In the genomic region with DNA sequence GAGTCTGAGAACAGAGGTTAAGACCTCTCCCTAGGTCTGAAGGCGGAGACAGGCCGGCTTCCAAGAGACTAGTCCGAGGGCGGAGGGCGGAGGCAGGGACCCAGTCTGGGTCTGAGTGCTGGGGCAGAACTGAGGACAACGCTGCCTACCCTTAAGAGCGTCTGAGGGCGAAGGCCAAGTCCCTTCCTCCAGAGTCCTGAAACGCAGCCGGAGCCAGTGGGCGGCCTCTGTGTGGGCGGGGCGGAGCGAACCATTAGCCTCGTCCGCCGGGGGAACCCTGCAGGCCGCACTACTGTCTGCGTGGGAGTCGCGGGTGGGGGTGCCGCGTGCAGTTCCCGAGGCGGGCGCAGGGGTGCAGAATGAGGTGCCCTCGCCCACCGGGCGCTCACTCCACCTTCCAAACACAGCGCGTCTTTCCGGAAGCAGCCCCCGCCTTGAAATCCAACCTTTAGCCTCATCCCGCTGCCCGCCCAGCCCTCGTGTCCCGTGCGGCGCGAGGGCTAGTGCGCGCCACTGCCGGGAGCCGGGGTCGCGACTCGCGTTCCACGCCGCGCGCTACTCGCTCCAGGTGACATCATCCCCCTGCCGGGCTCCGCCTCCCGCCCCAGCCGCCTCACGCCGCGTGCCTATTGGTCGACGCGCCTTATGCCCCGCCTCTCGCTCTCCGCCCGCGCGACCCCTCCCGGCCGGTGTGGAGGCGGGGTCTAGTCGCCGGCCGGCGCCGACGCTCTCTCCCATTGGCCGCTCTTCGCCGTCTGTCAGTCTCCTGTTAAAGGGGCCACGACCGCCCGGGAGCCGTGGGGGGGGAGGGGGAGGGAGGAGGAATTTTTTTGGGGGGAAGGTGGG, we compare ENCODE assay signal across 8 cellular contexts. TPM values are rescaled to one million over a fixed set of nuclear protein-coding genes. Genes with fewer than 3 reads are reported as not detected.
DNase-seq lines count a peak whose midpoint lies in the region; ATAC-seq, FAIRE-seq and TF ChIP-seq lines count a peak whose summit lies in the region.

A gene with protein sequence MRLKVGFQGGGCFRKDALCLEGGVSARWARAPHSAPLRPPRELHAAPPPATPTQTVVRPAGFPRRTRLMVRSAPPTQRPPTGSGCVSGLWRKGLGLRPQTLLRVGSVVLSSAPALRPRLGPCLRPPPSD (minus strand): TSS at position 579 of the 846 bp plus-strand sequence. CDS start 121 bp downstream, at position 458.

- peak; percentile 72 for ATAC-seq in HG02870 (IDR thresholded peaks at IDR 0.05; ENCODE audit: unreplicated experiment)
- ATAC-seq in left ventricle myocardium superior = peak; percentile 91

- TF ChIP-seq POLR2A in GM15510 (IDR thresholded peaks at IDR 0.05; ENCODE audit: borderline replicate concordance, extremely low read depth, insufficient read length) = peak; percentile 66

- DNase-seq in NCI-H1694 (lab: John Stamatoyannopoulos, UW) (peak; percentile 81), T-helper 1 cell (peak; percentile 92 to 96 (median 94)), amniotic stem cell (lab: John Stamatoyannopoulos, UW) (peak; percentile 91), left ventricle myocardium superior (peak; percentile 97), pulmonary artery endothelial cell (ENCODE audit: low read depth, low spot score) (peak; percentile 75), urothelium cell line (ENCODE audit: low spot score) (peak; percentile 98)

- FAIRE-seq in urothelium cell line (lab: Jason Lieb, UNC) = peak; percentile 98

- intact Hi-C loops in left ventricle myocardium superior (cut with micrococcal nuclease) = no loop called here

RNA-seq across cellular contexts. Expression of the gene that starts here (rescaled TPM):
- 1.2 TPM for total RNA-seq in left ventricle myocardium superior
- total RNA-seq in pulmonary artery endothelial cell = 0.73 and 1.2 TPM in 2 replicates

Comparison
In these comparisons a context has a peak if more than half of its experiments do, and no peak if none do; other contexts are left out.
1. Peak in every context shown above with its lines: DNase-seq and ATAC-seq.